ENCODE assay signal across 1 cellular context in the genomic region with DNA sequence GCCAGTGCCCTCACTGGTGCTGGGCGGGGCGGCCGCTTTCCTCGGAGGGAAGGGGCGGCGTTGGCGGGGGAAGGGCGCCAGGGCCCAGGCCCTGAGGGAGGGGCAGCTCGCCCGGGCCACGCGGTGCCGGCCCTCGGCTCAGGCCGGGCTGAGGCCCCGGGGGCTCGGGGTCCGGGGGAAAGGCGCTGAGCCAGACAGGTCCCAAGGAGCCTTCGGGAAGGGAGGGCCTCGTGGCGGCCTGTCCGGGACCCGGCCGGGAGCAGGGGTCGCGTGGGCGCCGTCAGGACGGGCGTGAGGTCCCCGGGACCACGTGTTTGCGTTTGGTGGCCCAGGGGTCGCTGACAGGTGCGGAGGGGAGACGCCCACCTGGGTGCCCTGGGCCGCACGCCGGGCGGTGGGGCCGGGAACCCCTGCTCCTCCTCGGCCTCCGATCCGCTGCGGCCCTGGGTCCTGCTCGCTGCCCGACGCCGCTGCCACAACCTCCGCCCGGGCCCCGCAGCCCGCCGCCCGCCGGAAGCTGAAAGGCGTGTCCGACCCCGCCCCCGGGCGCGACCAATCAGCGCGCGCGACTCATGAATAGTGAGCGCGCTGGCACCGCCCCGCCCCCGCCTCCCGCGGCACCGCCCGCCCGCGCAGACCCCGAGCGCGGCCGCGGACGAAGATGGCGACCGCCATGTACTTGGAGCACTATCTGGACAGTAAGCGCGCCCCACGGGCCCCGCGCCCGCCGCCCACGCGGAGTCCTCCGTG.
TF ChIP-seq lines count a peak whose summit lies in the region.

A gene (plus strand): TSS at position 635 of the 750 bp plus-strand sequence. CDS start 27 bp downstream, at position 662.

TF ChIP-seq in GM12878, 131 proteins besides CTCF, POLR2A, EP300 and RAD21 (continued from another document and continues in another):
- TF ChIP-seq FOXM1 (IDR thresholded peaks at IDR 0.05; ENCODE audit: low read depth, low read length): no peak
- TF ChIP-seq, protein P1, sequence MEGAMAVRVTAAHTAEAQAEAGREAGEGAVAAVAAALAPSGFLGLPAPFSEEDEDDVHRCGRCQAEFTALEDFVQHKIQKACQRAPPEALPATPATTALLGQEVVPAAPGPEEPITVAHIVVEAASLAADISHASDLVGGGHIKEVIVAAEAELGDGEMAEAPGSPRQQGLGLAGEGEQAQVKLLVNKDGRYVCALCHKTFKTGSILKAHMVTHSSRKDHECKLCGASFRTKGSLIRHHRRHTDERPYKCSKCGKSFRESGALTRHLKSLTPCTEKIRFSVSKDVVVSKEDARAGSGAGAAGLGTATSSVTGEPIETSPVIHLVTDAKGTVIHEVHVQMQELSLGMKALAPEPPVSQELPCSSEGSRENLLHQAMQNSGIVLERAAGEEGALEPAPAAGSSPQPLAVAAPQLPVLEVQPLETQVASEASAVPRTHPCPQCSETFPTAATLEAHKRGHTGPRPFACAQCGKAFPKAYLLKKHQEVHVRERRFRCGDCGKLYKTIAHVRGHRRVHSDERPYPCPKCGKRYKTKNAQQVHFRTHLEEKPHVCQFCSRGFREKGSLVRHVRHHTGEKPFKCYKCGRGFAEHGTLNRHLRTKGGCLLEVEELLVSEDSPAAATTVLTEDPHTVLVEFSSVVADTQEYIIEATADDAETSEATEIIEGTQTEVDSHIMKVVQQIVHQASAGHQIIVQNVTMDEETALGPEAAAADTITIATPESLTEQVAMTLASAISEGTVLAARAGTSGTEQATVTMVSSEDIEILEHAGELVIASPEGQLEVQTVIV (IDR thresholded peaks at IDR 0.05; ENCODE audit: borderline replicate concordance, partially characterized antibody): peak; percentile 20
- TF ChIP-seq, protein P2, sequence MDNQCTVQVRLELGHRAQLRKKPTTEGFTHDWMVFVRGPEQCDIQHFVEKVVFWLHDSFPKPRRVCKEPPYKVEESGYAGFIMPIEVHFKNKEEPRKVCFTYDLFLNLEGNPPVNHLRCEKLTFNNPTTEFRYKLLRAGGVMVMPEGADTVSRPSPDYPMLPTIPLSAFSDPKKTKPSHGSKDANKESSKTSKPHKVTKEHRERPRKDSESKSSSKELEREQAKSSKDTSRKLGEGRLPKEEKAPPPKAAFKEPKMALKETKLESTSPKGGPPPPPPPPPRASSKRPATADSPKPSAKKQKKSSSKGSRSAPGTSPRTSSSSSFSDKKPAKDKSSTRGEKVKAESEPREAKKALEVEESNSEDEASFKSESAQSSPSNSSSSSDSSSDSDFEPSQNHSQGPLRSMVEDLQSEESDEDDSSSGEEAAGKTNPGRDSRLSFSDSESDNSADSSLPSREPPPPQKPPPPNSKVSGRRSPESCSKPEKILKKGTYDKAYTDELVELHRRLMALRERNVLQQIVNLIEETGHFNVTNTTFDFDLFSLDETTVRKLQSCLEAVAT (IDR thresholded peaks at IDR 0.05): no peak
- TF ChIP-seq FOS (IDR thresholded peaks at IDR 0.05; ENCODE audit: borderline replicate concordance, extremely low read depth, insufficient read length): no peak
- no peak for TF ChIP-seq EED (IDR thresholded peaks at IDR 0.05; ENCODE audit: low read depth)
- TF ChIP-seq, protein P3, sequence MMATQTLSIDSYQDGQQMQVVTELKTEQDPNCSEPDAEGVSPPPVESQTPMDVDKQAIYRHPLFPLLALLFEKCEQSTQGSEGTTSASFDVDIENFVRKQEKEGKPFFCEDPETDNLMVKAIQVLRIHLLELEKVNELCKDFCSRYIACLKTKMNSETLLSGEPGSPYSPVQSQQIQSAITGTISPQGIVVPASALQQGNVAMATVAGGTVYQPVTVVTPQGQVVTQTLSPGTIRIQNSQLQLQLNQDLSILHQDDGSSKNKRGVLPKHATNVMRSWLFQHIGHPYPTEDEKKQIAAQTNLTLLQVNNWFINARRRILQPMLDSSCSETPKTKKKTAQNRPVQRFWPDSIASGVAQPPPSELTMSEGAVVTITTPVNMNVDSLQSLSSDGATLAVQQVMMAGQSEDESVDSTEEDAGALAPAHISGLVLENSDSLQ (IDR thresholded peaks at IDR 0.05): no peak
- TF ChIP-seq ZNF217 (IDR thresholded peaks at IDR 0.05): peak; percentile 40; the same call in 1 of the 2 replicates
- TF ChIP-seq PAX5 (IDR thresholded peaks at IDR 0.05; ENCODE audit: borderline replicate concordance, low read depth, low read length): no peak
- TF ChIP-seq CHD1 (IDR thresholded peaks at IDR 0.05; ENCODE audit: low read depth, low read length): no peak
- no peak for TF ChIP-seq NFIC (IDR thresholded peaks at IDR 0.05; ENCODE audit: low read depth, low read length)
- TF ChIP-seq, protein P4, sequence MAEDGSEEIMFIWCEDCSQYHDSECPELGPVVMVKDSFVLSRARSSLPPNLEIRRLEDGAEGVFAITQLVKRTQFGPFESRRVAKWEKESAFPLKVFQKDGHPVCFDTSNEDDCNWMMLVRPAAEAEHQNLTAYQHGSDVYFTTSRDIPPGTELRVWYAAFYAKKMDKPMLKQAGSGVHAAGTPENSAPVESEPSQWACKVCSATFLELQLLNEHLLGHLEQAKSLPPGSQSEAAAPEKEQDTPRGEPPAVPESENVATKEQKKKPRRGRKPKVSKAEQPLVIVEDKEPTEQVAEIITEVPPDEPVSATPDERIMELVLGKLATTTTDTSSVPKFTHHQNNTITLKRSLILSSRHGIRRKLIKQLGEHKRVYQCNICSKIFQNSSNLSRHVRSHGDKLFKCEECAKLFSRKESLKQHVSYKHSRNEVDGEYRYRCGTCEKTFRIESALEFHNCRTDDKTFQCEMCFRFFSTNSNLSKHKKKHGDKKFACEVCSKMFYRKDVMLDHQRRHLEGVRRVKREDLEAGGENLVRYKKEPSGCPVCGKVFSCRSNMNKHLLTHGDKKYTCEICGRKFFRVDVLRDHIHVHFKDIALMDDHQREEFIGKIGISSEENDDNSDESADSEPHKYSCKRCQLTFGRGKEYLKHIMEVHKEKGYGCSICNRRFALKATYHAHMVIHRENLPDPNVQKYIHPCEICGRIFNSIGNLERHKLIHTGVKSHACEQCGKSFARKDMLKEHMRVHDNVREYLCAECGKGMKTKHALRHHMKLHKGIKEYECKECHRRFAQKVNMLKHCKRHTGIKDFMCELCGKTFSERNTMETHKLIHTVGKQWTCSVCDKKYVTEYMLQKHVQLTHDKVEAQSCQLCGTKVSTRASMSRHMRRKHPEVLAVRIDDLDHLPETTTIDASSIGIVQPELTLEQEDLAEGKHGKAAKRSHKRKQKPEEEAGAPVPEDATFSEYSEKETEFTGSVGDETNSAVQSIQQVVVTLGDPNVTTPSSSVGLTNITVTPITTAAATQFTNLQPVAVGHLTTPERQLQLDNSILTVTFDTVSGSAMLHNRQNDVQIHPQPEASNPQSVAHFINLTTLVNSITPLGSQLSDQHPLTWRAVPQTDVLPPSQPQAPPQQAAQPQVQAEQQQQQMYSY (CRISPR knock-in tag; IDR thresholded peaks at IDR 0.05): no peak
- TF ChIP-seq, protein P5, sequence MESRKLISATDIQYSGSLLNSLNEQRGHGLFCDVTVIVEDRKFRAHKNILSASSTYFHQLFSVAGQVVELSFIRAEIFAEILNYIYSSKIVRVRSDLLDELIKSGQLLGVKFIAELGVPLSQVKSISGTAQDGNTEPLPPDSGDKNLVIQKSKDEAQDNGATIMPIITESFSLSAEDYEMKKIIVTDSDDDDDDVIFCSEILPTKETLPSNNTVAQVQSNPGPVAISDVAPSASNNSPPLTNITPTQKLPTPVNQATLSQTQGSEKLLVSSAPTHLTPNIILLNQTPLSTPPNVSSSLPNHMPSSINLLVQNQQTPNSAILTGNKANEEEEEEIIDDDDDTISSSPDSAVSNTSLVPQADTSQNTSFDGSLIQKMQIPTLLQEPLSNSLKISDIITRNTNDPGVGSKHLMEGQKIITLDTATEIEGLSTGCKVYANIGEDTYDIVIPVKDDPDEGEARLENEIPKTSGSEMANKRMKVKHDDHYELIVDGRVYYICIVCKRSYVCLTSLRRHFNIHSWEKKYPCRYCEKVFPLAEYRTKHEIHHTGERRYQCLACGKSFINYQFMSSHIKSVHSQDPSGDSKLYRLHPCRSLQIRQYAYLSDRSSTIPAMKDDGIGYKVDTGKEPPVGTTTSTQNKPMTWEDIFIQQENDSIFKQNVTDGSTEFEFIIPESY (IDR thresholded peaks at IDR 0.05): no peak
- TF ChIP-seq JUNB (IDR thresholded peaks at IDR 0.05): no peak
- TF ChIP-seq YY1 (IDR thresholded peaks at IDR 0.05; ENCODE audit: low read depth, low read length): peak; percentile 95
- peak; percentile 56; the same call in 1 of the 2 replicates for TF ChIP-seq RB1 (IDR thresholded peaks at IDR 0.05; ENCODE audit: borderline replicate concordance)
- no peak for TF ChIP-seq SMC3 (IDR thresholded peaks at IDR 0.05; ENCODE audit: borderline replicate concordance, low read length)
- TF ChIP-seq POU2F2 (IDR thresholded peaks at IDR 0.05; ENCODE audit: borderline replicate concordance, low read depth, low read length): peak; percentile 75; the same call in 2 of the 3 replicates
- TF ChIP-seq MTA3 (IDR thresholded peaks at IDR 0.05; ENCODE audit: borderline replicate concordance, low read length): no peak; the same call in 1 of the 2 replicates
- TF ChIP-seq MXI1 (IDR thresholded peaks at IDR 0.05; ENCODE audit: low read depth, low read length): peak; percentile 90
- TF ChIP-seq MYB (IDR thresholded peaks at IDR 0.05; ENCODE audit: borderline replicate concordance, low read depth, low read length): no peak
- no peak for TF ChIP-seq GABPA (IDR thresholded peaks at IDR 0.05; ENCODE audit: low read depth)
- TF ChIP-seq, protein P6, sequence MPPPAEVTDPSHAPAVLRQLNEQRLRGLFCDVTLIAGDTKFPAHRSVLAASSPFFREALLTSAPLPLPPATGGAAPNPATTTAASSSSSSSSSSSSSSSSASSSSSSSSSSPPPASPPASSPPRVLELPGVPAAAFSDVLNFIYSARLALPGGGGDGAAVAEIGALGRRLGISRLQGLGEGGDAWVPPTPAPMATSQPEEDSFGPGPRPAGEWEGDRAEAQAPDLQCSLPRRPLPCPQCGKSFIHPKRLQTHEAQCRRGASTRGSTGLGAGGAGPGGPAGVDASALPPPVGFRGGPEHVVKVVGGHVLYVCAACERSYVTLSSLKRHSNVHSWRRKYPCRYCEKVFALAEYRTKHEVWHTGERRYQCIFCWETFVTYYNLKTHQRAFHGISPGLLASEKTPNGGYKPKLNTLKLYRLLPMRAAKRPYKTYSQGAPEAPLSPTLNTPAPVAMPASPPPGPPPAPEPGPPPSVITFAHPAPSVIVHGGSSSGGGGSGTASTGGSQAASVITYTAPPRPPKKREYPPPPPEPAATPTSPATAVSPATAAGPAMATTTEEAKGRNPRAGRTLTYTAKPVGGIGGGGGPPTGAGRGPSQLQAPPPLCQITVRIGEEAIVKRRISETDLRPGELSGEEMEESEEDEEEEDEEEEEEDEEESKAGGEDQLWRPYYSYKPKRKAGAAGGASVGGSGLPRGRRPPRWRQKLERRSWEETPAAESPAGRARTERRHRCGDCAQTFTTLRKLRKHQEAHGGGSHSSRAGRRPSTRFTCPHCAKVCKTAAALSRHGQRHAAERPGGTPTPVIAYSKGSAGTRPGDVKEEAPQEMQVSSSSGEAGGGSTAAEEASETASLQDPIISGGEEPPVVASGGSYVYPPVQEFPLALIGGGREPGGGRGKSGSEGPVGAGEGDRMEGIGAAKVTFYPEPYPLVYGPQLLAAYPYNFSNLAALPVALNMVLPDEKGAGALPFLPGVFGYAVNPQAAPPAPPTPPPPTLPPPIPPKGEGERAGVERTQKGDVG (CRISPR knock-in tag; IDR thresholded peaks at IDR 0.05): no peak
- TF ChIP-seq, protein P7, sequence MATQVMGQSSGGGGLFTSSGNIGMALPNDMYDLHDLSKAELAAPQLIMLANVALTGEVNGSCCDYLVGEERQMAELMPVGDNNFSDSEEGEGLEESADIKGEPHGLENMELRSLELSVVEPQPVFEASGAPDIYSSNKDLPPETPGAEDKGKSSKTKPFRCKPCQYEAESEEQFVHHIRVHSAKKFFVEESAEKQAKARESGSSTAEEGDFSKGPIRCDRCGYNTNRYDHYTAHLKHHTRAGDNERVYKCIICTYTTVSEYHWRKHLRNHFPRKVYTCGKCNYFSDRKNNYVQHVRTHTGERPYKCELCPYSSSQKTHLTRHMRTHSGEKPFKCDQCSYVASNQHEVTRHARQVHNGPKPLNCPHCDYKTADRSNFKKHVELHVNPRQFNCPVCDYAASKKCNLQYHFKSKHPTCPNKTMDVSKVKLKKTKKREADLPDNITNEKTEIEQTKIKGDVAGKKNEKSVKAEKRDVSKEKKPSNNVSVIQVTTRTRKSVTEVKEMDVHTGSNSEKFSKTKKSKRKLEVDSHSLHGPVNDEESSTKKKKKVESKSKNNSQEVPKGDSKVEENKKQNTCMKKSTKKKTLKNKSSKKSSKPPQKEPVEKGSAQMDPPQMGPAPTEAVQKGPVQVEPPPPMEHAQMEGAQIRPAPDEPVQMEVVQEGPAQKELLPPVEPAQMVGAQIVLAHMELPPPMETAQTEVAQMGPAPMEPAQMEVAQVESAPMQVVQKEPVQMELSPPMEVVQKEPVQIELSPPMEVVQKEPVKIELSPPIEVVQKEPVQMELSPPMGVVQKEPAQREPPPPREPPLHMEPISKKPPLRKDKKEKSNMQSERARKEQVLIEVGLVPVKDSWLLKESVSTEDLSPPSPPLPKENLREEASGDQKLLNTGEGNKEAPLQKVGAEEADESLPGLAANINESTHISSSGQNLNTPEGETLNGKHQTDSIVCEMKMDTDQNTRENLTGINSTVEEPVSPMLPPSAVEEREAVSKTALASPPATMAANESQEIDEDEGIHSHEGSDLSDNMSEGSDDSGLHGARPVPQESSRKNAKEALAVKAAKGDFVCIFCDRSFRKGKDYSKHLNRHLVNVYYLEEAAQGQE (IDR thresholded peaks at IDR 0.05; ENCODE audit: low read depth, low read length): 0 out of 2 replicates have a peak, but pooled peaks have one; percentile 16
- no peak for TF ChIP-seq RCOR1 (conservative IDR thresholded peaks at IDR 0.05; ENCODE audit: low read depth, low read length)
- TF ChIP-seq NRF1 (conservative IDR thresholded peaks at IDR 0.05; ENCODE audit: low read depth, low read length): peak; percentile 35; the same call in 1 of the 2 replicates
- TF ChIP-seq IRF4 (IDR thresholded peaks at IDR 0.05; ENCODE audit: low read depth, low read length): no peak
- TF ChIP-seq, protein P8, sequence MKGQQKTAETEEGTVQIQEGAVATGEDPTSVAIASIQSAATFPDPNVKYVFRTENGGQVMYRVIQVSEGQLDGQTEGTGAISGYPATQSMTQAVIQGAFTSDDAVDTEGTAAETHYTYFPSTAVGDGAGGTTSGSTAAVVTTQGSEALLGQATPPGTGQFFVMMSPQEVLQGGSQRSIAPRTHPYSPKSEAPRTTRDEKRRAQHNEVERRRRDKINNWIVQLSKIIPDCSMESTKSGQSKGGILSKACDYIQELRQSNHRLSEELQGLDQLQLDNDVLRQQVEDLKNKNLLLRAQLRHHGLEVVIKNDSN (IDR thresholded peaks at IDR 0.05; ENCODE audit: borderline replicate concordance, extremely low read length, insufficient read depth, low read depth, low read length): peak; percentile 34
- no peak for TF ChIP-seq MTA2 (IDR thresholded peaks at IDR 0.05; ENCODE audit: low read depth)
- TF ChIP-seq ZNF274 (IDR thresholded peaks at IDR 0.05; ENCODE audit: insufficient read depth, insufficient read length): no peak
- TF ChIP-seq, protein P9, sequence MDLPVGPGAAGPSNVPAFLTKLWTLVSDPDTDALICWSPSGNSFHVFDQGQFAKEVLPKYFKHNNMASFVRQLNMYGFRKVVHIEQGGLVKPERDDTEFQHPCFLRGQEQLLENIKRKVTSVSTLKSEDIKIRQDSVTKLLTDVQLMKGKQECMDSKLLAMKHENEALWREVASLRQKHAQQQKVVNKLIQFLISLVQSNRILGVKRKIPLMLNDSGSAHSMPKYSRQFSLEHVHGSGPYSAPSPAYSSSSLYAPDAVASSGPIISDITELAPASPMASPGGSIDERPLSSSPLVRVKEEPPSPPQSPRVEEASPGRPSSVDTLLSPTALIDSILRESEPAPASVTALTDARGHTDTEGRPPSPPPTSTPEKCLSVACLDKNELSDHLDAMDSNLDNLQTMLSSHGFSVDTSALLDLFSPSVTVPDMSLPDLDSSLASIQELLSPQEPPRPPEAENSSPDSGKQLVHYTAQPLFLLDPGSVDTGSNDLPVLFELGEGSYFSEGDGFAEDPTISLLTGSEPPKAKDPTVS (IDR thresholded peaks at IDR 0.05; ENCODE audit: low read depth, low read length): no peak
- no peak for TF ChIP-seq RBBP5 (conservative IDR thresholded peaks at IDR 0.05)
- TF ChIP-seq HDAC2 (IDR thresholded peaks at IDR 0.05): no peak
- TF ChIP-seq NFXL1 (IDR thresholded peaks at IDR 0.05; ENCODE audit: borderline replicate concordance): no peak
